8 cellular contexts compared by ENCODE assay signal in the genomic region with DNA sequence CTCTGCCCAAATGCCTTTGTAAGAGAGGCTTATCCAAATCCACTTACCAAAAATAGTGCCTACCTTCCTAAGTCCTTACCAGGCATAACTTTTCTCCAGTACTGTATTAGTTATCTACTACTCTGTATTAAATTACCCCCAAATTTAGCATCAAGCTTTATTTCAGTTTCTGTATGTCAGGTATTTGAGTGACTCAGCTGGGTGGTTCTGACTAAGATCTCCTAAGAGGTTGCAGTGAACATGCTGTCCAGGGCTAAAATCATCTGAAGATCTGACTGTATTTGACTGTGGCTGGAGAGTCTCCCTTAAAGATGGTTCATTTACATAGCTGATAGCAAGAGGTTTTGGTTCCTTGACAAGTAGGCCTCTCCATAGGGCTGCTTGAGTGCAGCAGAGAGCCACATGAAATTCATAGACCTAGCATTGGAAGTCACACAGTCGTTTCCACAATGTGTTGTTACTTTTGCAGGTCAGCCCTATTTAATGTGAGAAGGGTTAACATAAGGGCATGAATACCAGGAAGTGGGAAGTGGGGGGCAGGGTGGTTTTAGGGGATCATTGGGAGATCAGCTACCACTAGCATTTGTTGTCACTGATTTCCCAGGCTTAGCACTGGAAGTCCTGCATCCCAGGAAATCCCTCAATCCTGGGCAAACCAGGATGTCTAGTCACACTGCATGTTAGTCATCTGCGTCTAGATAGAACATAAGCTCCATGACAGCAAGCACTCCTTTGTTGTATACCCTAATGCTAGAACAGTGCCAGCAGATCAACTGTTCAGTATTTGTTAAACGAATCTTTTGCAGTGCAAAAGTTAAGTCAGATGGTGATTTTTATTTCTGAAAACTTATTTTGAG. TPM values are rescaled to one million over a fixed set of nuclear protein-coding genes. Genes with fewer than 3 reads are reported as not detected.
DNase-seq lines count a peak whose midpoint lies in the region; ATAC-seq and TF ChIP-seq lines count a peak whose summit lies in the region.

No MANE protein-coding gene starts in this region.

- H3K27ac ChIP-seq in transverse colon (peak overlapping the region in 3 of 4 donors; percentile 84 to 90 (median 88)), aorta (ENCODE audit: low read depth in 1 of 2, low read length in 2 of 2) (no peak overlapping the region)

- intact Hi-C loops in transverse colon (cut with DNase I; ENCODE audit: low total_unique reads), result no loop called here
- intact Hi-C loops in aorta (cut with DNase I), result no loop called here

- peak overlapping the region; percentile 99 for H3K27ac Mint-ChIP-seq in T-helper 17 cell

- no peak for TF ChIP-seq EP300 in transverse colon (IDR thresholded peaks at IDR 0.05; ENCODE audit: low read depth)

- 50 to 57% methylated on average over 1 to 3 of the region's 3 CpGs for WGBS in transverse colon (ENCODE audit: low coverage in 1 of 2), 2 donors
- WGBS in aorta, 2 donors, result 74 to 77% methylated on average over 3 of the region's 3 CpGs

- peaks cover 0 to 8% (median 4%) of the 10 kb centered on the region in 4 donors for H3K36me3 ChIP-seq in transverse colon
- H3K36me3 ChIP-seq in aorta (ENCODE audit: control insufficient read depth in 1 of 2, insufficient read depth in 2 of 2, low read length in 1 of 2), result peaks cover 0 to 2% of the 10 kb centered on the region in 2 donors

- in situ Hi-C loops in transverse colon (cut with MboI; ENCODE audit: low pct_ligation_motif_present in 1 of 4, low pct_unique_long_range_greater_than_20kb in 1 of 4, low sequenced_read_pairs in 3 of 4), result no loop called here

- no peak for TF ChIP-seq CTCF in transverse colon (IDR thresholded peaks at IDR 0.05)

- no peaks in the 10 kb centered on the region for H3K27me3 Mint-ChIP-seq in T-helper 17 cell

- peak overlapping the region; percentile 79 for H3K4me3 Mint-ChIP-seq in T-helper 17 cell

- peak; percentile 70 for DNase-seq in AG08395 (ENCODE audit: low spot score)
- no peak for DNase-seq in T-helper 17 cell
- peak; percentile 59 for DNase-seq in glomerular visceral epithelial cell (ENCODE audit: extremely low spot score)
- no peak for DNase-seq in transverse colon
- DNase-seq in COLO829 (ENCODE audit: low spot score), result no peak
- no peak for DNase-seq in aorta

- H3K4me1 ChIP-seq in transverse colon, result peaks cover 9 to 53% (median 36%) of the 10 kb centered on the region in 4 donors
- H3K4me1 ChIP-seq in aorta (ENCODE audit: control insufficient read depth in 1 of 2, insufficient read depth in 2 of 2, low read length in 2 of 2), result peaks cover 0 to 2% of the 10 kb centered on the region in 2 donors

- peaks cover 45% of the 10 kb centered on the region for H3K4me1 Mint-ChIP-seq in T-helper 17 cell

- H3K27me3 ChIP-seq in transverse colon (no peaks in the 10 kb centered on the region), aorta (ENCODE audit: control insufficient read depth in 1 of 2, insufficient read depth in 2 of 2, low read length in 1 of 2) (no peaks in the 10 kb centered on the region)

- no peak for TF ChIP-seq POLR2A in transverse colon (IDR thresholded peaks at IDR 0.05)

- H3K4me3 ChIP-seq in transverse colon, result no peak overlapping the region
- H3K4me3 ChIP-seq in aorta (ENCODE audit: low read length in 2 of 2), result no peak overlapping the region

- ATAC-seq in GM18907 (IDR thresholded peaks at IDR 0.05; ENCODE audit: unreplicated experiment) (peak; percentile 84), HG03095 (IDR thresholded peaks at IDR 0.05; ENCODE audit: unreplicated experiment) (peak; percentile 70), T-helper 17 cell (no peak), aorta (ENCODE audit: low FRiP score) (no peak)

- H3K36me3 Mint-ChIP-seq in T-helper 17 cell (ENCODE audit: low read depth), result peaks cover 2% of the 10 kb centered on the region

- H3K9me3 ChIP-seq in T-helper 17 cell (ENCODE audit: control insufficient read depth, low read length, poor library complexity, severe bottlenecking) (no peaks in the 10 kb centered on the region), transverse colon (no peaks in the 10 kb centered on the region), aorta (ENCODE audit: control insufficient read depth, low read length) (no peaks in the 10 kb centered on the region)

RNA-seq across cellular contexts. Expression of a gene that starts 2.0 kb away (rescaled TPM):
- total RNA-seq in T-helper 17 cell (10 to 100 TPM; 30.5 to 42.7 TPM), transverse colon (100 to 1,000 TPM in 1 of 4 donors, 10 to 100 TPM in 3; 21.3 to 137 (median 48.2) TPM), aorta (10 to 100 TPM; 19.7 to 22.7 TPM)
- polyA plus RNA-seq in aorta, result 10 to 100 TPM; 23.8 to 35.3 TPM

Comparison
In these comparisons a context has a peak if more than half of its experiments do, and no peak if none do; other contexts are left out.
1. DNase-seq: peak in AG08395 (single experiment) and glomerular visceral epithelial cell (single experiment); none in T-helper 17 cell (0 of 3), transverse colon (single experiment), COLO829 (single experiment) and aorta (0 of 2).
2. ATAC-seq: peak in GM18907 (single experiment) and HG03095 (single experiment); none in T-helper 17 cell (single experiment) and aorta (single experiment).
3. H3K27ac ChIP-seq: peak in transverse colon (3 of 4); none in aorta (0 of 2).